26 cellular contexts compared by ENCODE assay signal in the genomic region with DNA sequence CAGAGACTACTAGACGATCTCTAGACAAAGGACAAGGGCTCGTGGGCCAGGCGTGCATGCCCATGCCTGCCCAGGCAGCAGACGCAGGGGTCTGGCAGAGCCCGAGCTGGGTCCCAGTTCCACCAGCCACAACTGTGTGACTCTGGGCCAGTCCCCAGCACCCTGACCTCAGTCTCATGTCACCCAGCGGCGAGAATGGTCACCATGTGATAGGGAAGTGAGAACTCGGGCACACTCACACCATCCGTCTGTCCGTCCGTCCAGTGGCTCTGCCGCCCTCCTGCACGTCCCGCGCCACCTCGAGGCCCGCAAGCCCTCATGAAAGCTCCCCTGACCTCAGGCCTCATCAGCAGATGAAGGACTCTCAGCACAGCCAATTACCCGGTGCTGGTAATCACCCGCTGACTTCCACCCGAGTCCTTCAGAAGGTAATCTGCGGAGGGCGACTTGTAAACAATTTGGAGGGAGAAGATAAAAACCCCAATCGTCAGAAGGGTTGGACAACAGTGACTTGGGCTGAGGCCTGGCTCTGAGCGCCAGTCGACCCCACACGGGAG.
DNase-seq lines count a peak whose midpoint lies in the region; ATAC-seq, FAIRE-seq and TF ChIP-seq lines count a peak whose summit lies in the region.
"Had no signal": no experiment of that assay in that cellular context is flagged by ENCODE, and none has a peak within 500 bp of the region (broad histone marks: within the 10 kb centered on the region; RNA-seq: fewer than 3 reads in every experiment).

No MANE protein-coding gene starts in this region.

- H3K4me3 ChIP-seq in right lobe of liver (no peak overlapping the region), HepG2 (replicated peaks in 1 of 3; ENCODE audit: insufficient read depth in 1 of 3, low read depth in 2 of 3, low read length in 3 of 3) (no peak overlapping the region), OCI-LY1 (ENCODE audit: low read depth, low read length, poor library complexity, severe bottlenecking) (no peak overlapping the region), left lung (no peak overlapping the region), aorta (ENCODE audit: low read length in 2 of 2) (no peak overlapping the region)
- H3K4me3 ChIP-seq: prostate gland, thyroid gland had no signal

- no peak overlapping the region for H3K27ac Mint-ChIP-seq in activated T-helper 17 cell treated with anti-CD3 and anti-CD28 coated beads, Interleukin-2, amount 50 U/mL, for 72 hours
- H3K27ac Mint-ChIP-seq: activated B cell treated with CpG ODN at 0.5 μM for 24 hours; activated CD4-positive, alpha-beta memory T cell treated with anti-CD3 and anti-CD28 coated beads for 36 hours had no signal

- H2AFZ ChIP-seq in HepG2 (ENCODE audit: low read length) = no peak overlapping the region
- H2AFZ ChIP-seq in OCI-LY1 (ENCODE audit: low read length) = no peak overlapping the region

- WGBS in right lobe of liver (ENCODE audit: insufficient coverage, low coverage, low lambda C conversion rate, missing lambda C conversion rate) = 95% methylated on average over 7 of the region's 26 CpGs
- WGBS in HepG2 (ENCODE audit: low lambda C conversion rate) = 95% methylated on average over 21 of the region's 26 CpGs
- WGBS in aorta, 2 donors = 92 to 93% methylated on average over 25 to 26 of the region's 26 CpGs

- BruUV-seq in HepG2 (replicated peaks; lab: Mats Ljungman, UMichigan) = no TSS peak

- H3K4me3 Mint-ChIP-seq in activated T-helper 17 cell treated with anti-CD3 and anti-CD28 coated beads, Interleukin-2, amount 50 U/mL, for 72 hours = no peak overlapping the region
- H3K4me3 Mint-ChIP-seq: activated B cell treated with CpG ODN at 0.5 μM for 24 hours; activated CD4-positive, alpha-beta memory T cell treated with anti-CD3 and anti-CD28 coated beads for 36 hours; neural crest cell had no signal

- no peaks in the 10 kb centered on the region for H3K36me3 Mint-ChIP-seq in activated T-helper 17 cell treated with anti-CD3 and anti-CD28 coated beads, Interleukin-2, amount 50 U/mL, for 72 hours (ENCODE audit: low read depth)
- H3K36me3 Mint-ChIP-seq: activated CD4-positive, alpha-beta memory T cell treated with anti-CD3 and anti-CD28 coated beads for 36 hours had no signal

- H3K27ac ChIP-seq in right lobe of liver = no peak overlapping the region
- H3K27ac ChIP-seq in HepG2 (ENCODE audit: extremely low read length, insufficient read depth, low read length) = no peak overlapping the region
- peak overlapping the region; percentile 86 for H3K27ac ChIP-seq in OCI-LY1 (ENCODE audit: low read depth, low read length, poor library complexity, severe bottlenecking)
- H3K27ac ChIP-seq in left lung = no peak overlapping the region
- no peak overlapping the region for H3K27ac ChIP-seq in aorta (ENCODE audit: low read depth in 1 of 2, low read length in 2 of 2)
- H3K27ac ChIP-seq: prostate gland, thyroid gland had no signal

- H3K9ac ChIP-seq in HepG2 (ENCODE audit: insufficient read depth, low read depth, low read length) = no peak overlapping the region
- peak overlapping the region; percentile 16; the same call in 1 of the 2 replicates for H3K9ac ChIP-seq in OCI-LY1 (ENCODE audit: low read length)
- H3K9ac ChIP-seq: SK-N-SH had no signal

- H3K27me3 ChIP-seq in right lobe of liver (no peaks in the 10 kb centered on the region), HepG2 (ENCODE audit: control insufficient read depth in 1 of 2, insufficient read depth in 2 of 2, low read length in 2 of 2) (no peaks in the 10 kb centered on the region), OCI-LY1 (ENCODE audit: insufficient read depth, low read length) (no peaks in the 10 kb centered on the region), left lung (no peaks in the 10 kb centered on the region), aorta (ENCODE audit: control insufficient read depth in 1 of 2, insufficient read depth in 2 of 2, low read length in 1 of 2) (no peaks in the 10 kb centered on the region)
- H3K27me3 ChIP-seq: thyroid gland had no signal

- TF ChIP-seq CTCF in right lobe of liver (IDR thresholded peaks at IDR 0.05) (no peak), HepG2 (CRISPR knock-in tag; IDR thresholded peaks at IDR 0.05) (no peak), OCI-LY1 (IDR thresholded peaks at IDR 0.05; ENCODE audit: low read length) (no peak), left lung (IDR thresholded peaks at IDR 0.05) (no peak)

- H3K4me2 ChIP-seq in HepG2 (ENCODE audit: low read depth, low read length) (no peak overlapping the region), OCI-LY1 (ENCODE audit: low read length) (peak overlapping the region; percentile 14; the same call in 1 of the 2 replicates)
- H3K4me2 ChIP-seq: SK-N-SH had no signal

- H3K4me1 ChIP-seq in right lobe of liver (no peaks in the 10 kb centered on the region), HepG2 (ENCODE audit: insufficient read depth, low read length) (no peaks in the 10 kb centered on the region), OCI-LY1 (ENCODE audit: insufficient read depth, low read length, severe bottlenecking) (peaks cover 23% of the 10 kb centered on the region), left lung (peaks cover 4 to 24% of the 10 kb centered on the region in 2 donors), aorta (ENCODE audit: control insufficient read depth in 1 of 2, insufficient read depth in 2 of 2, low read length in 2 of 2) (no peaks in the 10 kb centered on the region)
- H3K4me1 ChIP-seq: prostate gland, thyroid gland had no signal

- no peaks in the 10 kb centered on the region for H3K9me2 ChIP-seq in OCI-LY1 (ENCODE audit: low read depth, low read length)
- H3K9me2 ChIP-seq: SK-N-SH had no signal

- CTCF ChIA-PET in HepG2 (lab: Yijun Ruan, JAX; ENCODE audit: low intra/inter-chr PET ratio, low total read pairs) = no interaction called here

- TF ChIP-seq POLR2A in right lobe of liver (IDR thresholded peaks at IDR 0.05) (no peak), HepG2 (IDR thresholded peaks at IDR 0.05; ENCODE audit: insufficient read depth in 1 of 2, low read depth in 2 of 2, low read length in 2 of 2) (no peak)

- intact Hi-C loops in right lobe of liver (cut with DNase I) = no loop called here
- intact Hi-C loops in HepG2 (cut with micrococcal nuclease; ENCODE audit: unreplicated experiment) = no loop called here
- intact Hi-C loops in left lung (cut with DNase I) = no loop called here
- intact Hi-C loops in aorta (cut with DNase I) = no loop called here

- no peak for FAIRE-seq in HepG2 (lab: Jason Lieb, UNC)
- FAIRE-seq: bronchial epithelial cell, endothelial cell of umbilical vein, GM19239, HTR-8/SVneo, small intestine had no signal

- POLR2A ChIA-PET in HepG2 (lab: Yijun Ruan, JAX) = no interaction called here

- H3K27me3 Mint-ChIP-seq in activated T-helper 17 cell treated with anti-CD3 and anti-CD28 coated beads, Interleukin-2, amount 50 U/mL, for 72 hours = no peaks in the 10 kb centered on the region
- H3K27me3 Mint-ChIP-seq: activated B cell treated with CpG ODN at 0.5 μM for 24 hours; activated CD4-positive, alpha-beta memory T cell treated with anti-CD3 and anti-CD28 coated beads for 36 hours had no signal

- ATAC-seq in right lobe of liver = peak in 2 of 4 donors; percentile 34 to 56
- ATAC-seq in HepG2 = no peak
- no peak for ATAC-seq in left lung
- no peak for ATAC-seq in aorta (ENCODE audit: low FRiP score)
- no peak for ATAC-seq in HG03097 (IDR thresholded peaks at IDR 0.05; ENCODE audit: low FRiP score, unreplicated experiment)
- ATAC-seq in activated T-helper 17 cell treated with anti-CD3 and anti-CD28 coated beads, Interleukin-2, amount 50 U/mL, for 72 hours (replicated peaks) = no peak

- TF ChIP-seq RAD21 in HepG2 (CRISPR knock-in tag; IDR thresholded peaks at IDR 0.05) = no peak

- no peaks in the 10 kb centered on the region for H3F3A ChIP-seq in OCI-LY1 (ENCODE audit: insufficient read depth, low read length)

- H3K9me3 Mint-ChIP-seq in activated T-helper 17 cell treated with anti-CD3 and anti-CD28 coated beads, Interleukin-2, amount 50 U/mL, for 72 hours = no peaks in the 10 kb centered on the region
- H3K9me3 Mint-ChIP-seq: activated B cell treated with CpG ODN at 0.5 μM for 24 hours; activated CD4-positive, alpha-beta memory T cell treated with anti-CD3 and anti-CD28 coated beads for 36 hours; neural crest cell had no signal

- H3K9me3 ChIP-seq in right lobe of liver = no peaks in the 10 kb centered on the region
- no peaks in the 10 kb centered on the region for H3K9me3 ChIP-seq in HepG2 (ENCODE audit: low read length)
- no peaks in the 10 kb centered on the region for H3K9me3 ChIP-seq in OCI-LY1 (ENCODE audit: low read length)
- H3K9me3 ChIP-seq in left lung = no peaks in the 10 kb centered on the region
- no peaks in the 10 kb centered on the region for H3K9me3 ChIP-seq in aorta (ENCODE audit: control insufficient read depth, low read length)
- H3K9me3 ChIP-seq: prostate gland, SK-N-SH, thyroid gland had no signal

- in situ Hi-C loops in HepG2 (cut with HindIII; ENCODE audit: extremely low pct_ligation_motif_present, low pct_unique_long_range_greater_than_20kb) = no loop called here

- H3K4me1 Mint-ChIP-seq in activated T-helper 17 cell treated with anti-CD3 and anti-CD28 coated beads, Interleukin-2, amount 50 U/mL, for 72 hours = no peaks in the 10 kb centered on the region

- DNase-seq in right lobe of liver = peak in 2 of 3 donors; percentile 24 to 51
- no peak for DNase-seq in HepG2 (ENCODE audit: low spot score)
- peak; percentile 34 to 63 for DNase-seq in left lung
- peak; percentile 46 to 67 for DNase-seq in aorta
- DNase-seq: activated B cell treated with CpG ODN at 0.5 μM for 24 hours; activated CD4-positive, alpha-beta memory T cell treated with anti-CD3 and anti-CD28 coated beads for 36 hours; activated T-cell treated with anti-CD3 and anti-CD28 coated beads for 4 hours; amniotic stem cell; dermis blood vessel endothelial cell; EL; NCI-H1694 treated with DMSO at 0.1 percent for 48 hours; NCI-H446 treated with DMSO at 0.1 percent for 48 hours; small intestine; stimulated activated naive CD4-positive, alpha-beta T cell treated with Interleukin-2 at 50 U/mL for 16 hours; T-helper 9 cell; thyroid gland had no signal

- no peaks in the 10 kb centered on the region for H4K20me1 ChIP-seq in HepG2 (ENCODE audit: insufficient read depth, low read length)
- H4K20me1 ChIP-seq in OCI-LY1 (ENCODE audit: insufficient read depth, low read length) = no peaks in the 10 kb centered on the region

- no peaks in the 10 kb centered on the region for H3K36me3 ChIP-seq in right lobe of liver
- peaks cover 1 to 9% of the 10 kb centered on the region in 2 experiments; a peak in 2 of 5 replicates for H3K36me3 ChIP-seq in HepG2 (replicated peaks in 1 of 2; ENCODE audit: control insufficient read depth in 1 of 2, insufficient read depth in 2 of 2, low read length in 2 of 2)
- H3K36me3 ChIP-seq in OCI-LY1 (ENCODE audit: insufficient read depth, low read length) = 0 out of 2 replicates have a peak, but pooled peaks cover 4% of the 10 kb centered on the region
- no peaks in the 10 kb centered on the region for H3K36me3 ChIP-seq in left lung
- H3K36me3 ChIP-seq in aorta (ENCODE audit: control insufficient read depth in 1 of 2, insufficient read depth in 2 of 2, low read length in 1 of 2) = no peaks in the 10 kb centered on the region
- H3K36me3 ChIP-seq: prostate gland, thyroid gland had no signal

- H3K79me2 ChIP-seq in HepG2 (ENCODE audit: insufficient read depth, low read length) = no peaks in the 10 kb centered on the region
- no peaks in the 10 kb centered on the region for H3K79me2 ChIP-seq in OCI-LY1 (ENCODE audit: insufficient read depth, low read length)

- TF ChIP-seq EP300 in HepG2 (IDR thresholded peaks at IDR 0.05; ENCODE audit: low read depth in 2 of 2, low read length in 2 of 2) (no peak), HepG2 (CRISPR knock-in tag; IDR thresholded peaks at IDR 0.05; ENCODE audit: borderline replicate concordance) (no peak)
